Comparison of ENCODE assay signal across 1 cellular context in genomic region chr5:90709323-90710148, GRCh38.
TF ChIP-seq lines count a peak whose summit lies in the region.

No MANE protein-coding gene starts in this region.

TF ChIP-seq in SK-N-SH, 30 proteins besides CTCF, POLR2A, EP300 and RAD21 (continued from another document):
- TF ChIP-seq, protein P1, sequence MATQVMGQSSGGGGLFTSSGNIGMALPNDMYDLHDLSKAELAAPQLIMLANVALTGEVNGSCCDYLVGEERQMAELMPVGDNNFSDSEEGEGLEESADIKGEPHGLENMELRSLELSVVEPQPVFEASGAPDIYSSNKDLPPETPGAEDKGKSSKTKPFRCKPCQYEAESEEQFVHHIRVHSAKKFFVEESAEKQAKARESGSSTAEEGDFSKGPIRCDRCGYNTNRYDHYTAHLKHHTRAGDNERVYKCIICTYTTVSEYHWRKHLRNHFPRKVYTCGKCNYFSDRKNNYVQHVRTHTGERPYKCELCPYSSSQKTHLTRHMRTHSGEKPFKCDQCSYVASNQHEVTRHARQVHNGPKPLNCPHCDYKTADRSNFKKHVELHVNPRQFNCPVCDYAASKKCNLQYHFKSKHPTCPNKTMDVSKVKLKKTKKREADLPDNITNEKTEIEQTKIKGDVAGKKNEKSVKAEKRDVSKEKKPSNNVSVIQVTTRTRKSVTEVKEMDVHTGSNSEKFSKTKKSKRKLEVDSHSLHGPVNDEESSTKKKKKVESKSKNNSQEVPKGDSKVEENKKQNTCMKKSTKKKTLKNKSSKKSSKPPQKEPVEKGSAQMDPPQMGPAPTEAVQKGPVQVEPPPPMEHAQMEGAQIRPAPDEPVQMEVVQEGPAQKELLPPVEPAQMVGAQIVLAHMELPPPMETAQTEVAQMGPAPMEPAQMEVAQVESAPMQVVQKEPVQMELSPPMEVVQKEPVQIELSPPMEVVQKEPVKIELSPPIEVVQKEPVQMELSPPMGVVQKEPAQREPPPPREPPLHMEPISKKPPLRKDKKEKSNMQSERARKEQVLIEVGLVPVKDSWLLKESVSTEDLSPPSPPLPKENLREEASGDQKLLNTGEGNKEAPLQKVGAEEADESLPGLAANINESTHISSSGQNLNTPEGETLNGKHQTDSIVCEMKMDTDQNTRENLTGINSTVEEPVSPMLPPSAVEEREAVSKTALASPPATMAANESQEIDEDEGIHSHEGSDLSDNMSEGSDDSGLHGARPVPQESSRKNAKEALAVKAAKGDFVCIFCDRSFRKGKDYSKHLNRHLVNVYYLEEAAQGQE (IDR thresholded peaks at IDR 0.05; ENCODE audit: low read depth, low read length) = peak; percentile 85
- TF ChIP-seq RCOR1 (IDR thresholded peaks at IDR 0.05; ENCODE audit: low read length) = no peak
- TF ChIP-seq TCF12 (IDR thresholded peaks at IDR 0.05) = no peak
